ENCODE assay signal across 9 cellular contexts in genomic region chr10:71746344-71747037, GRCh38. TPM values are rescaled to one million over a fixed set of nuclear protein-coding genes. Genes with fewer than 3 reads are reported as not detected.
DNase-seq lines count a peak whose midpoint lies in the region.
"Had no signal": no experiment of that assay in that cellular context is flagged by ENCODE, and none has a peak within 500 bp of the region (broad histone marks: within the 10 kb centered on the region; RNA-seq: fewer than 3 reads in every experiment).

No MANE protein-coding gene starts in this region.

- H3K27ac Mint-ChIP-seq in activated CD4-positive, alpha-beta memory T cell treated with anti-CD3 and anti-CD28 coated beads for 36 hours = peak overlapping the region; percentile 98

- no peak overlapping the region for H3K4me3 Mint-ChIP-seq in activated CD4-positive, alpha-beta memory T cell treated with anti-CD3 and anti-CD28 coated beads for 36 hours

- intact Hi-C loops in activated CD4-positive, alpha-beta memory T cell treated with anti-CD3 and anti-CD28 coated beads for 36 hours (cut with micrococcal nuclease) = no loop called here

- H3K4me1 ChIP-seq in thymus (ENCODE audit: control insufficient read depth, insufficient read depth, low read length) = peaks cover 45% of the 10 kb centered on the region

- WGBS in thymus = 66% methylated on average over 13 of the region's 13 CpGs

- H3K4me1 Mint-ChIP-seq in activated CD4-positive, alpha-beta memory T cell treated with anti-CD3 and anti-CD28 coated beads for 36 hours (ENCODE audit: low read depth) = peaks cover 97% of the 10 kb centered on the region

- H3K36me3 Mint-ChIP-seq in activated CD4-positive, alpha-beta memory T cell treated with anti-CD3 and anti-CD28 coated beads for 36 hours = peaks cover 22% of the 10 kb centered on the region

- POLR2A ChIA-PET in activated CD4-positive, alpha-beta memory T cell treated with anti-CD3 and anti-CD28 coated beads for 36 hours (lab: Charles Lee) = interaction anchor here (1.0 to 4.2 kb wide), 4 partner anchors 9 to 20 kb away, joined by 3 to 33 read pairs (median 8); no protein-coding TSS in a partner anchor

- H3K27ac ChIP-seq in thymus (ENCODE audit: low read depth) = peak overlapping the region; percentile 48

- H3K27me3 ChIP-seq in thymus (ENCODE audit: control insufficient read depth, insufficient read depth) = no peaks in the 10 kb centered on the region

- no peaks in the 10 kb centered on the region for H3K27me3 Mint-ChIP-seq in activated CD4-positive, alpha-beta memory T cell treated with anti-CD3 and anti-CD28 coated beads for 36 hours

- no peaks in the 10 kb centered on the region for H3K9me3 ChIP-seq in thymus (ENCODE audit: control insufficient read depth)

- DNase-seq in activated CD4-positive, alpha-beta T cell treated with anti-CD3 and anti-CD28 coated beads for 48 hours = peak; percentile 61
- no peak for DNase-seq in activated CD4-positive, alpha-beta T cell treated with anti-CD3 and anti-CD28 coated beads, Interleukin-2, amount 50 U/mL, for 4 hours
- DNase-seq in activated CD4-positive, alpha-beta memory T cell treated with anti-CD3 and anti-CD28 coated beads for 36 hours = peak; percentile 64
- peak; percentile 71 for DNase-seq in islet precursor cell
- no peak for DNase-seq in D341Med (ENCODE audit: low spot score)
- DNase-seq in activated CD8-positive, alpha-beta memory T cell treated with anti-CD3 and anti-CD28 coated beads, Interleukin-2, amount 50 U/mL, for 4 hours = no peak
- DNase-seq in ecto neural progenitor cell (ENCODE audit: low spot score) = no peak

- H3K4me3 ChIP-seq in thymus (ENCODE audit: low read length) = no peak overlapping the region

- peaks cover 12% of the 10 kb centered on the region for H3K36me3 ChIP-seq in thymus (ENCODE audit: control insufficient read depth, insufficient read depth)

- CTCF ChIA-PET in activated CD4-positive, alpha-beta memory T cell treated with anti-CD3 and anti-CD28 coated beads for 36 hours (lab: Charles Lee) = interaction anchor here (0.7 to 4.5 kb wide), 10 partner anchors 9 to 48 kb away, joined by 3 to 22 read pairs (median 6); partner anchors contain the start of gene VSIR

- peaks cover 6% of the 10 kb centered on the region for H3K9me3 Mint-ChIP-seq in activated CD4-positive, alpha-beta memory T cell treated with anti-CD3 and anti-CD28 coated beads for 36 hours

RNA-seq across cellular contexts. Expression of gene VSIR, which starts 26.8 kb away (rescaled TPM):
- 100 to 1,000 TPM; 112 TPM for total RNA-seq in activated CD4-positive, alpha-beta memory T cell treated with anti-CD3 and anti-CD28 coated beads for 36 hours
- 51.8 TPM for polyA plus RNA-seq in thymus

RNA-seq across cellular contexts. Expression of gene C10orf105, which starts 26.9 kb away (rescaled TPM):
- under 1 TPM; 0.63 to 0.76 TPM for total RNA-seq in activated CD4-positive, alpha-beta memory T cell treated with anti-CD3 and anti-CD28 coated beads for 36 hours
- polyA plus RNA-seq in thymus = 0.68 TPM
- total RNA-seq: SK-MEL-5 had no signal

Comparison
In these comparisons a context has a peak if more than half of its experiments do, and no peak if none do; other contexts are left out.
1. DNase-seq: peak in activated CD4-positive, alpha-beta T cell treated with anti-CD3 and anti-CD28 coated beads for 48 hours (single experiment), activated CD4-positive, alpha-beta memory T cell treated with anti-CD3 and anti-CD28 coated beads for 36 hours (single experiment) and islet precursor cell (single experiment); none in activated CD4-positive, alpha-beta T cell treated with anti-CD3 and anti-CD28 coated beads, Interleukin-2, amount 50 U/mL, for 4 hours (0 of 2), D341Med (single experiment), activated CD8-positive, alpha-beta memory T cell treated with anti-CD3 and anti-CD28 coated beads, Interleukin-2, amount 50 U/mL, for 4 hours (single experiment) and ecto neural progenitor cell (single experiment).